ENCODE assay signal across 18 cellular contexts in genomic region chr6:32163559-32164258, GRCh38. TPM values are rescaled to one million over a fixed set of nuclear protein-coding genes. Genes with fewer than 3 reads are reported as not detected.
A peak's percentile ranks its signal among the peaks of the same experiment; 100 is the strongest.
DNase-seq lines count a peak whose midpoint lies in the region; ATAC-seq, FAIRE-seq and TF ChIP-seq lines count a peak whose summit lies in the region.
"Had no signal": no experiment of that assay in that cellular context is flagged by ENCODE, and none has a peak within 500 bp of the region (broad histone marks: within the 10 kb centered on the region; RNA-seq: fewer than 3 reads in every experiment).

No MANE protein-coding gene starts in this region.

- H3K4me3 ChIP-seq in K562 (no peak overlapping the region), gastroesophageal sphincter (no peak overlapping the region), muscle layer of duodenum (ENCODE audit: low read depth in 1 of 2, low read length in 2 of 2) (no peak overlapping the region), transverse colon (no peak overlapping the region)
- H3K4me3 ChIP-seq: BLaER1 treated with 17β-estradiol and CSF1 and Interleukin-3, amounts not matched to agents 10 nM and 100 nM; suprapubic skin had no signal

- H2AFZ ChIP-seq in K562 (ENCODE audit: low read depth, low read length): no peak overlapping the region

- POLR2A ChIA-PET in K562 (lab: Yijun Ruan, JAX): interaction anchor here (1.0 to 4.6 kb wide), 6 partner anchors 8 to 34 kb away, joined by 3 to 30 read pairs (median 6); partner anchors contain the start of genes AGPAT1, FKBPL, PRRT1 and RNF5

- H3K27ac ChIP-seq in K562 (ENCODE audit: extremely low read depth, low read depth, low read length): no peak overlapping the region; the same call in 2 of the 3 replicates
- H3K27ac ChIP-seq in gastroesophageal sphincter: peak overlapping the region in 3 of 4 donors; percentile 60 to 74 (median 64)
- H3K27ac ChIP-seq in muscle layer of duodenum (ENCODE audit: low read length): peak overlapping the region; percentile 30
- H3K27ac ChIP-seq in transverse colon: peak overlapping the region in 3 of 4 donors; percentile 32 to 55 (median 32)
- H3K27ac ChIP-seq: BLaER1 treated with 17β-estradiol and CSF1 and Interleukin-3, amounts not matched to agents 10 nM and 100 nM; neutrophil; suprapubic skin; WERI-Rb-1 had no signal

- peak overlapping the region in 1 of 2 experiments; percentile 50; a peak in 1 of 4 replicates for H3K9ac ChIP-seq in K562 (ENCODE audit: insufficient read depth in 1 of 2, low read depth in 2 of 2, low read length in 2 of 2)

- no TSS peak for BruUV-seq in K562 (replicated peaks; lab: Mats Ljungman, UMichigan)

- no peak for TF ChIP-seq POLR2A in K562 (conservative IDR thresholded peaks at IDR 0.05)
- TF ChIP-seq POLR2A in gastroesophageal sphincter (IDR thresholded peaks at IDR 0.05): no peak
- TF ChIP-seq POLR2A in transverse colon (IDR thresholded peaks at IDR 0.05): no peak

- no peaks in the 10 kb centered on the region for H3K9me1 ChIP-seq in K562 (ENCODE audit: control insufficient read depth, insufficient read depth, low read length)

- TF ChIP-seq RAD21 in K562 (CRISPR knock-in tag; conservative IDR thresholded peaks at IDR 0.05 in 1 of 2, IDR thresholded peaks at IDR 0.05 in 1 of 2): no peak

- in situ Hi-C loops in K562 (cut with MboI) (no loop called here), transverse colon (cut with MboI; ENCODE audit: low pct_ligation_motif_present in 1 of 4, low pct_unique_long_range_greater_than_20kb in 1 of 4, low sequenced_read_pairs in 3 of 4) (no loop called here)

- TF ChIP-seq EP300 in K562 (IDR thresholded peaks at IDR 0.05; ENCODE audit: low read length) (no peak), gastroesophageal sphincter (IDR thresholded peaks at IDR 0.05) (no peak), transverse colon (IDR thresholded peaks at IDR 0.05; ENCODE audit: low read depth) (no peak)

- H3K27me3 ChIP-seq in K562 (ENCODE audit: control insufficient read depth in 2 of 2, insufficient read depth in 2 of 2, low read length in 2 of 2) (no peaks in the 10 kb centered on the region), gastroesophageal sphincter (no peaks in the 10 kb centered on the region), muscle layer of duodenum (ENCODE audit: low read depth, low read length) (no peaks in the 10 kb centered on the region), transverse colon (no peaks in the 10 kb centered on the region)
- H3K27me3 ChIP-seq: BLaER1 treated with 17β-estradiol and CSF1 and Interleukin-3, amounts not matched to agents 10 nM and 100 nM; neutrophil; suprapubic skin had no signal

- ATAC-seq in K562: no peak
- ATAC-seq in gastroesophageal sphincter: peak; percentile 46
- no peak for ATAC-seq in GM21515 (IDR thresholded peaks at IDR 0.05; ENCODE audit: unreplicated experiment)
- ATAC-seq: left lobe of liver had no signal

- no peaks in the 10 kb centered on the region for H4K20me1 ChIP-seq in K562 (replicated peaks; ENCODE audit: control insufficient read depth, insufficient read depth, low read length)

- no peak for FAIRE-seq in K562 (lab: Jason Lieb, UNC)
- FAIRE-seq: endometrium had no signal

- peak in 1 of 4 experiments; percentile 46 for DNase-seq in K562 (ENCODE audit: extremely low read depth in 1 of 4, low spot score in 3 of 4)
- DNase-seq in transverse colon: no peak
- no peak for DNase-seq in HuH-7 (ENCODE audit: low spot score)
- no peak for DNase-seq in KG1 (lab: John Stamatoyannopoulos, UW)
- DNase-seq: DND-41; Karpas-422; NCI-H1436; NCI-H345; stimulated activated CD4-positive, alpha-beta T cell treated with anti-CD3 and anti-CD28 coated beads, Interleukin-12 subunit alpha, Interleukin-12 subunit beta, amount 100 ng/mL, for 4 hours; WERI-Rb-1 had no signal

- peaks cover 29 to 34% of the 10 kb centered on the region in 2 experiments for H3K4me1 ChIP-seq in K562 (replicated peaks in 1 of 2; ENCODE audit: control insufficient read depth in 2 of 2, insufficient read depth in 2 of 2, low read length in 2 of 2)
- peaks cover 0 to 18% (median 0%) of the 10 kb centered on the region in 3 donors for H3K4me1 ChIP-seq in gastroesophageal sphincter
- H3K4me1 ChIP-seq in muscle layer of duodenum (ENCODE audit: control insufficient read depth in 1 of 2, insufficient read depth in 2 of 2, low read length in 2 of 2): peaks cover 0 to 7% of the 10 kb centered on the region in 2 donors
- H3K4me1 ChIP-seq in transverse colon: no peaks in the 10 kb centered on the region
- H3K4me1 ChIP-seq: suprapubic skin had no signal

- intact Hi-C loops in K562 (cut with micrococcal nuclease) (no loop called here), transverse colon (cut with DNase I; ENCODE audit: low total_unique reads) (no loop called here)

- H3K9me3 ChIP-seq in K562 (replicated peaks; ENCODE audit: control insufficient read depth, insufficient read depth, low read depth, low read length) (no peaks in the 10 kb centered on the region), gastroesophageal sphincter (no peaks in the 10 kb centered on the region), muscle layer of duodenum (ENCODE audit: control insufficient read depth in 1 of 2, low read length in 2 of 2) (no peaks in the 10 kb centered on the region), transverse colon (no peaks in the 10 kb centered on the region)
- H3K9me3 ChIP-seq: BLaER1 treated with 17β-estradiol and CSF1 and Interleukin-3, amounts not matched to agents 10 nM and 100 nM; neutrophil; suprapubic skin had no signal

- CTCF ChIA-PET in K562 (lab: Yijun Ruan, JAX; ENCODE audit: low intra/inter-chr PET ratio): no interaction called here

- H3K36me3 ChIP-seq in K562 (ENCODE audit: control insufficient read depth, insufficient read depth, low read length) (peaks cover 64% of the 10 kb centered on the region), gastroesophageal sphincter (peaks cover 0 to 96% of the 10 kb centered on the region in 2 donors), muscle layer of duodenum (ENCODE audit: control insufficient read depth in 1 of 2, insufficient read depth in 2 of 2, low read length in 2 of 2) (peaks cover 18 to 45% of the 10 kb centered on the region in 2 donors), transverse colon (peaks cover 0 to 16% (median 1%) of the 10 kb centered on the region in 4 donors)

- H3K79me2 ChIP-seq in K562 (ENCODE audit: control insufficient read depth, insufficient read depth, low read length): peaks cover 2% of the 10 kb centered on the region; the same call in 1 of the 3 replicates

- TF ChIP-seq CTCF in K562 (IDR thresholded peaks at IDR 0.05 in 2 of 3, conservative IDR thresholded peaks at IDR 0.05 in 1 of 3; ENCODE audit: insufficient read depth in 2 of 3, low read depth in 1 of 3, low read length in 3 of 3): no peak
- TF ChIP-seq CTCF in gastroesophageal sphincter (IDR thresholded peaks at IDR 0.05): peak in 1 of 4 experiments; percentile 15
- no peak for TF ChIP-seq CTCF in transverse colon (IDR thresholded peaks at IDR 0.05)

- no peak overlapping the region for H3K4me2 ChIP-seq in K562 (ENCODE audit: insufficient read depth, low read length)
- H3K4me2 ChIP-seq: BLaER1 treated with 17β-estradiol and CSF1 and Interleukin-3, amounts not matched to agents 10 nM and 100 nM had no signal

- 90% methylated on average over 7 of the region's 7 CpGs for WGBS in K562 (ENCODE audit: insufficient coverage, low coverage, missing lambda C conversion rate)
- no CpG with 5 or more reads among the region's 7 CpGs for WGBS in gastroesophageal sphincter (ENCODE audit: low coverage in 1 of 2), 2 donors
- 91% methylated on average over 7 of the region's 7 CpGs; no CpG with 5 or more reads in 1 of the 2 donors for WGBS in transverse colon (ENCODE audit: low coverage in 1 of 2), 2 donors

RNA-seq across cellular contexts. Expression of gene EGFL8, which starts 0.7 kb away (rescaled TPM):
- 40.9 and 90.2 TPM in 2 replicates for total RNA-seq in K562 (2011; cell fraction: chromatin; rRNA removed; ENCODE audit: low replicate concordance)
- 30.7 and 39.2 TPM in 2 replicates for total RNA-seq in K562 (2011; cell fraction: nucleolus; rRNA removed)
- total RNA-seq in K562 (2011; cell fraction: nucleoplasm; rRNA removed): 33.1 and 38.9 TPM in 2 replicates
- 14.2 and 20.9 TPM in 2 replicates for total RNA-seq in K562 (2014; rRNA removed)
- total RNA-seq in K562 (2014; rRNA removed; fragmentation: Illumina TruSeq; extraction: Trizol): 10.0 and 12.1 TPM in 2 replicates
- 13.3 and 15.5 TPM in 2 replicates for total RNA-seq in K562 (2015; rRNA removed; fragmentation: Illumina TruSeq; extraction: Trizol)
- total RNA-seq in K562 (2021): 21.7 and 26.0 TPM in 2 replicates
- polyA plus RNA-seq in K562 (2011; rRNA removed): 14.8 and 17.9 TPM in 2 replicates
- 9.3 and 10.7 TPM in 2 replicates for polyA plus RNA-seq in K562 (2011; cell fraction: cytosol; rRNA removed)
- polyA plus RNA-seq in K562 (2011; cell fraction: nucleus; rRNA removed): 115 and 141 TPM in 2 replicates
- polyA plus RNA-seq in K562 (2012): 16.3 and 29.8 TPM in 2 replicates
- 19.1 and 26.3 TPM in 2 replicates for polyA plus RNA-seq in K562 (2014; fragmentation: Illumina TruSeq; extraction: Trizol)
- polyA plus RNA-seq in K562 (2014; fragmentation: Nextera tagmentation; extraction: Ambion mirVana): 1 to 10 TPM; 2.2 to 2.8 TPM
- polyA plus RNA-seq in K562 (2014; rRNA removed): 39.8 and 47.4 TPM in 2 replicates
- polyA minus RNA-seq in K562 (2011; rRNA and poly(A)+ RNA removed): 1.7 and 2.6 TPM in 2 replicates
- 1.9 TPM in 1 of 2 replicates, not detected in the other for polyA minus RNA-seq in K562 (2011; cell fraction: cytosol; rRNA and poly(A)+ RNA removed)
- polyA minus RNA-seq in K562 (2011; cell fraction: nucleus; rRNA and poly(A)+ RNA removed): 8.6 and 11.7 TPM in 2 replicates
- total RNA-seq in gastroesophageal sphincter: 10 to 100 TPM in 2 of 4 donors, 1 to 10 TPM in 2; 5.0 to 15.1 (median 10.1) TPM
- total RNA-seq in transverse colon: 10 to 100 TPM in 3 of 4 donors, 1 to 10 TPM in 1; 2.6 to 79.4 (median 16.2) TPM

RNA-seq across cellular contexts. Expression of gene PPT2, which starts 9.8 kb away (rescaled TPM):
- 123 and 281 TPM in 2 replicates for total RNA-seq in K562 (2011; cell fraction: chromatin; rRNA removed; ENCODE audit: low replicate concordance)
- total RNA-seq in K562 (2011; cell fraction: nucleolus; rRNA removed): 210 and 218 TPM in 2 replicates
- total RNA-seq in K562 (2011; cell fraction: nucleoplasm; rRNA removed): 184 and 227 TPM in 2 replicates
- total RNA-seq in K562 (2014; rRNA removed): 69.9 and 296 TPM in 2 replicates
- total RNA-seq in K562 (2014; rRNA removed; fragmentation: Illumina TruSeq; extraction: Trizol): 42.5 and 43.7 TPM in 2 replicates
- 44.1 and 45.6 TPM in 2 replicates for total RNA-seq in K562 (2015; rRNA removed; fragmentation: Illumina TruSeq; extraction: Trizol)
- 83.2 and 83.4 TPM in 2 replicates for total RNA-seq in K562 (2021)
- 75.8 and 76.6 TPM in 2 replicates for polyA plus RNA-seq in K562 (2011; rRNA removed)
- 86.3 and 114 TPM in 2 replicates for polyA plus RNA-seq in K562 (2011; cell fraction: cytosol; rRNA removed)
- polyA plus RNA-seq in K562 (2011; cell fraction: nucleus; rRNA removed): 311 and 473 TPM in 2 replicates
- polyA plus RNA-seq in K562 (2012): 53.9 and 83.7 TPM in 2 replicates
- polyA plus RNA-seq in K562 (2014; fragmentation: Illumina TruSeq; extraction: Trizol): 92.6 and 98.8 TPM in 2 replicates
- polyA plus RNA-seq in K562 (2014; fragmentation: Nextera tagmentation; extraction: Ambion mirVana): 10 to 100 TPM; 27.4 to 41.6 TPM
- polyA plus RNA-seq in K562 (2014; rRNA removed): 86.4 and 95.1 TPM in 2 replicates
- polyA minus RNA-seq in K562 (2011; rRNA and poly(A)+ RNA removed): 25.0 and 32.8 TPM in 2 replicates
- 31.8 and 46.0 TPM in 2 replicates for polyA minus RNA-seq in K562 (2011; cell fraction: cytosol; rRNA and poly(A)+ RNA removed)
- polyA minus RNA-seq in K562 (2011; cell fraction: nucleus; rRNA and poly(A)+ RNA removed): 44.2 and 45.1 TPM in 2 replicates
- 100 to 1,000 TPM in 1 of 4 donors, 10 to 100 TPM in 3; 16.0 to 120 (median 25.5) TPM for total RNA-seq in gastroesophageal sphincter
- total RNA-seq in transverse colon: 10 to 100 TPM; 13.1 to 80.0 (median 28.1) TPM

RNA-seq across cellular contexts. Expression of gene PRRT1, which starts 12.0 kb away (rescaled TPM):
- 2.0 and 3.2 TPM in 2 replicates for total RNA-seq in K562 (2011; cell fraction: chromatin; rRNA removed; ENCODE audit: low replicate concordance)
- 0.92 and 1.5 TPM in 2 replicates for total RNA-seq in K562 (2011; cell fraction: nucleolus; rRNA removed)
- 3.2 and 6.0 TPM in 2 replicates for total RNA-seq in K562 (2011; cell fraction: nucleoplasm; rRNA removed)
- 0.14 and 0.57 TPM in 2 replicates for total RNA-seq in K562 (2014; rRNA removed)
- total RNA-seq in K562 (2014; rRNA removed; fragmentation: Illumina TruSeq; extraction: Trizol): 0.16 and 0.29 TPM in 2 replicates
- total RNA-seq in K562 (2015; rRNA removed; fragmentation: Illumina TruSeq; extraction: Trizol): 0.40 and 0.53 TPM in 2 replicates
- total RNA-seq in K562 (2021): 1.9 and 3.0 TPM in 2 replicates
- 0.50 and 1.1 TPM in 2 replicates for polyA plus RNA-seq in K562 (2011; rRNA removed)
- polyA plus RNA-seq in K562 (2011; cell fraction: cytosol; rRNA removed): 1.3 and 2.0 TPM in 2 replicates
- polyA plus RNA-seq in K562 (2011; cell fraction: nucleus; rRNA removed): 6.7 and 12.8 TPM in 2 replicates
- polyA plus RNA-seq in K562 (2012): 3.9 and 9.0 TPM in 2 replicates
- 3.3 and 3.5 TPM in 2 replicates for polyA plus RNA-seq in K562 (2014; fragmentation: Illumina TruSeq; extraction: Trizol)
- under 1 TPM; 0.31 to 0.41 TPM for polyA plus RNA-seq in K562 (2014; fragmentation: Nextera tagmentation; extraction: Ambion mirVana)
- polyA plus RNA-seq in K562 (2014; rRNA removed): 2.1 and 2.8 TPM in 2 replicates
- polyA minus RNA-seq in K562 (2011; rRNA and poly(A)+ RNA removed): 0.07 and 0.27 TPM in 2 replicates
- 0.48 TPM in 1 of 2 replicates, not detected in the other for polyA minus RNA-seq in K562 (2011; cell fraction: cytosol; rRNA and poly(A)+ RNA removed)
- 0.44 and 0.54 TPM in 2 replicates for polyA minus RNA-seq in K562 (2011; cell fraction: nucleus; rRNA and poly(A)+ RNA removed)
- 1 to 10 TPM; 1.2 to 4.8 (median 3.1) TPM for total RNA-seq in gastroesophageal sphincter
- 1 to 10 TPM in 2 of 4 donors, not detected in 2; 2.4 to 2.7 TPM for total RNA-seq in transverse colon

RNA-seq across cellular contexts. Expression of gene AGPAT1, which starts 12.2 kb away (rescaled TPM):
- 57.1 and 153 TPM in 2 replicates for total RNA-seq in K562 (2011; cell fraction: chromatin; rRNA removed; ENCODE audit: low replicate concordance)
- 190 and 234 TPM in 2 replicates for total RNA-seq in K562 (2011; cell fraction: nucleolus; rRNA removed)
- 210 and 316 TPM in 2 replicates for total RNA-seq in K562 (2011; cell fraction: nucleoplasm; rRNA removed)
- 69.4 and 115 TPM in 2 replicates for total RNA-seq in K562 (2014; rRNA removed)
- 45.4 and 51.9 TPM in 2 replicates for total RNA-seq in K562 (2014; rRNA removed; fragmentation: Illumina TruSeq; extraction: Trizol)
- total RNA-seq in K562 (2015; rRNA removed; fragmentation: Illumina TruSeq; extraction: Trizol): 53.2 and 54.1 TPM in 2 replicates
- total RNA-seq in K562 (2021): 107 and 109 TPM in 2 replicates
- 78.7 and 138 TPM in 2 replicates for polyA plus RNA-seq in K562 (2011; rRNA removed)
- 220 and 272 TPM in 2 replicates for polyA plus RNA-seq in K562 (2011; cell fraction: cytosol; rRNA removed)
- 108 and 142 TPM in 2 replicates for polyA plus RNA-seq in K562 (2011; cell fraction: nucleus; rRNA removed)
- polyA plus RNA-seq in K562 (2012): 133 and 141 TPM in 2 replicates
- 165 and 176 TPM in 2 replicates for polyA plus RNA-seq in K562 (2014; fragmentation: Illumina TruSeq; extraction: Trizol)
- 10 to 100 TPM; 37.9 to 43.6 TPM for polyA plus RNA-seq in K562 (2014; fragmentation: Nextera tagmentation; extraction: Ambion mirVana)
- 78.2 and 78.4 TPM in 2 replicates for polyA plus RNA-seq in K562 (2014; rRNA removed)
- polyA minus RNA-seq in K562 (2011; rRNA and poly(A)+ RNA removed): 92.5 and 120 TPM in 2 replicates
- 98.4 and 124 TPM in 2 replicates for polyA minus RNA-seq in K562 (2011; cell fraction: cytosol; rRNA and poly(A)+ RNA removed)
- 25.2 and 30.5 TPM in 2 replicates for polyA minus RNA-seq in K562 (2011; cell fraction: nucleus; rRNA and poly(A)+ RNA removed)
- total RNA-seq in gastroesophageal sphincter: 10 to 100 TPM; 45.6 to 70.5 (median 54.6) TPM
- 10 to 100 TPM; 17.9 to 67.2 (median 50.1) TPM for total RNA-seq in transverse colon

RNA-seq across cellular contexts. Expression of gene RNF5, which starts 14.5 kb away (rescaled TPM):
- total RNA-seq in K562 (2011; cell fraction: chromatin; rRNA removed; ENCODE audit: low replicate concordance): 19.1 and 20.3 TPM in 2 replicates
- total RNA-seq in K562 (2011; cell fraction: nucleolus; rRNA removed): 21.5 and 22.6 TPM in 2 replicates
- total RNA-seq in K562 (2011; cell fraction: nucleoplasm; rRNA removed): 36.4 and 49.9 TPM in 2 replicates
- total RNA-seq in K562 (2014; rRNA removed): 129 and 156 TPM in 2 replicates
- total RNA-seq in K562 (2014; rRNA removed; fragmentation: Illumina TruSeq; extraction: Trizol): 123 and 128 TPM in 2 replicates
- 99.1 and 110 TPM in 2 replicates for total RNA-seq in K562 (2015; rRNA removed; fragmentation: Illumina TruSeq; extraction: Trizol)
- total RNA-seq in K562 (2021): 149 and 154 TPM in 2 replicates
- polyA plus RNA-seq in K562 (2011; rRNA removed): 161 and 163 TPM in 2 replicates
- polyA plus RNA-seq in K562 (2011; cell fraction: cytosol; rRNA removed): 240 and 251 TPM in 2 replicates
- 54.9 and 71.1 TPM in 2 replicates for polyA plus RNA-seq in K562 (2011; cell fraction: nucleus; rRNA removed)
- polyA plus RNA-seq in K562 (2012): 213 and 399 TPM in 2 replicates
- polyA plus RNA-seq in K562 (2014; fragmentation: Illumina TruSeq; extraction: Trizol): 227 and 245 TPM in 2 replicates
- 10 to 100 TPM; 62.2 to 95.5 TPM for polyA plus RNA-seq in K562 (2014; fragmentation: Nextera tagmentation; extraction: Ambion mirVana)
- polyA plus RNA-seq in K562 (2014; rRNA removed): 207 and 223 TPM in 2 replicates
- 48.7 TPM in 2 replicates for polyA minus RNA-seq in K562 (2011; rRNA and poly(A)+ RNA removed)
- 29.3 and 40.5 TPM in 2 replicates for polyA minus RNA-seq in K562 (2011; cell fraction: cytosol; rRNA and poly(A)+ RNA removed)
- polyA minus RNA-seq in K562 (2011; cell fraction: nucleus; rRNA and poly(A)+ RNA removed): 9.3 and 18.2 TPM in 2 replicates
- total RNA-seq in gastroesophageal sphincter: 100 to 1,000 TPM in 1 of 4 donors, 10 to 100 TPM in 3; 78.8 to 101 (median 88.0) TPM
- total RNA-seq in transverse colon: 100 to 1,000 TPM in 3 of 4 donors, 10 to 100 TPM in 1; 36.0 to 212 (median 120) TPM
